ENCODE assay signal across 16 cellular contexts in genomic region chr9:19926774-19927173, GRCh38.
A peak's percentile ranks its signal among the peaks of the same experiment; 100 is the strongest.
DNase-seq lines count a peak whose midpoint lies in the region; ATAC-seq and TF ChIP-seq lines count a peak whose summit lies in the region.
"Had no signal": no experiment of that assay in that cellular context is flagged by ENCODE, and none has a peak within 500 bp of the region (broad histone marks: within the 10 kb centered on the region; RNA-seq: fewer than 3 reads in every experiment).

No MANE protein-coding gene starts in this region.

- H3K9me3 ChIP-seq in hepatocyte (ENCODE audit: low read depth) = no peaks in the 10 kb centered on the region
- H3K9me3 ChIP-seq: BE2C, lower lobe of right lung, prostate gland had no signal

- no peaks in the 10 kb centered on the region for H3K9me3 Mint-ChIP-seq in progenitor cell of endocrine pancreas (ENCODE audit: low read depth)
- H3K9me3 Mint-ChIP-seq: stimulated activated naive B cell treated with anti-CD40 and anti-IgM and Interleukin-4, amounts not matched to agents 10 μg/mL and 1 μg/mL and 100 μg/mL, for 72 hours had no signal

- no peak overlapping the region for H3K27ac ChIP-seq in hepatocyte
- H3K27ac ChIP-seq: 22Rv1, foreskin keratinocyte, lower lobe of right lung had no signal

- peaks cover 4% of the 10 kb centered on the region for H3K4me1 Mint-ChIP-seq in progenitor cell of endocrine pancreas (ENCODE audit: low read depth)

- H2AFZ ChIP-seq in hepatocyte = no peak overlapping the region

- no peak for TF ChIP-seq CTCF in hepatocyte (IDR thresholded peaks at IDR 0.05; ENCODE audit: poor library complexity)
- no peak for TF ChIP-seq CTCF in progenitor cell of endocrine pancreas (IDR thresholded peaks at IDR 0.05; ENCODE audit: unreplicated experiment)

- peak; percentile 27 for DNase-seq in NCI-H82 (lab: John Stamatoyannopoulos, UW)
- DNase-seq in NCI-H82 treated with DMSO at 0.1 percent for 48 hours (lab: John Stamatoyannopoulos, UW; ENCODE audit: unreplicated experiment) = no peak
- DNase-seq in NCI-H774 (lab: John Stamatoyannopoulos, UW) = peak; percentile 33
- DNase-seq in hepatocyte (ENCODE audit: low spot score) = no peak
- no peak for DNase-seq in progenitor cell of endocrine pancreas (ENCODE audit: low spot score, unreplicated experiment)
- no peak for DNase-seq in mucosa of gallbladder (ENCODE audit: low spot score)
- DNase-seq: lower lobe of right lung had no signal

- H3K27me3 ChIP-seq in hepatocyte = no peaks in the 10 kb centered on the region

- no peak overlapping the region for H3K27ac Mint-ChIP-seq in progenitor cell of endocrine pancreas
- H3K27ac Mint-ChIP-seq: stimulated activated naive B cell treated with anti-CD40 and anti-IgM and Interleukin-4, amounts not matched to agents 10 μg/mL and 1 μg/mL and 100 μg/mL, for 72 hours had no signal

- H3K27me3 Mint-ChIP-seq in progenitor cell of endocrine pancreas = peaks cover 45% of the 10 kb centered on the region

- peak overlapping the region; percentile 76 for H3K4me2 ChIP-seq in hepatocyte

- 72% methylated on average over 7 of the region's 7 CpGs for WGBS in hepatocyte (ENCODE audit: low lambda C conversion rate, missing lambda C conversion rate)

- H3K4me3 Mint-ChIP-seq in progenitor cell of endocrine pancreas (ENCODE audit: low read depth) = peak overlapping the region; percentile 81

- no peaks in the 10 kb centered on the region for H3K9me2 ChIP-seq in hepatocyte (replicated peaks; ENCODE audit: insufficient read depth)

- ATAC-seq in GM21381 (IDR thresholded peaks at IDR 0.05; ENCODE audit: unreplicated experiment) (no peak), GM21576 (IDR thresholded peaks at IDR 0.05; ENCODE audit: unreplicated experiment) (no peak)

- no peaks in the 10 kb centered on the region for H3K36me3 ChIP-seq in hepatocyte (replicated peaks; ENCODE audit: insufficient read depth, low read depth)
- H3K36me3 ChIP-seq: BE2C, lower lobe of right lung, prostate gland had no signal

- H3K4me3 ChIP-seq in hepatocyte = no peak overlapping the region
- H3K4me3 ChIP-seq: K562 had no signal

- H3K4me1 ChIP-seq in hepatocyte (ENCODE audit: insufficient read depth) = no peaks in the 10 kb centered on the region
- H3K4me1 ChIP-seq: BE2C, foreskin keratinocyte, prostate gland had no signal

- no peaks in the 10 kb centered on the region for H3K36me3 Mint-ChIP-seq in progenitor cell of endocrine pancreas (ENCODE audit: insufficient read depth)
- H3K36me3 Mint-ChIP-seq: activated CD8-positive, alpha-beta memory T cell treated with anti-CD3 and anti-CD28 coated beads, Interleukin-2, amount 10 ng/mL, durations not matched to agents 7 days and 5 days; stimulated activated naive B cell treated with anti-CD40 and anti-IgM and Interleukin-4, amounts not matched to agents 10 μg/mL and 1 μg/mL and 100 μg/mL, for 72 hours had no signal

- no peaks in the 10 kb centered on the region for H3K79me2 ChIP-seq in hepatocyte

- H4K20me1 ChIP-seq in hepatocyte (ENCODE audit: insufficient read depth, poor library complexity, severe bottlenecking) = no peaks in the 10 kb centered on the region

Comparison
In these comparisons a context has a peak if more than half of its experiments do, and no peak if none do; other contexts are left out.
1. DNase-seq: peak in NCI-H82 (single experiment) and NCI-H774 (single experiment); none in NCI-H82 treated with DMSO at 0.1 percent for 48 hours (single experiment), hepatocyte (single experiment), progenitor cell of endocrine pancreas (single experiment) and mucosa of gallbladder (single experiment).